In genomic region chr13:41827507-41828213, GRCh38 we compare ENCODE assay signal across 11 cellular contexts.
DNase-seq lines count a peak whose midpoint lies in the region; ATAC-seq and TF ChIP-seq lines count a peak whose summit lies in the region.
"Had no signal": no experiment of that assay in that cellular context is flagged by ENCODE, and none has a peak within 500 bp of the region (broad histone marks: within the 10 kb centered on the region; RNA-seq: fewer than 3 reads in every experiment).

No MANE protein-coding gene starts in this region.

- no peak for ATAC-seq in HG02981 (IDR thresholded peaks at IDR 0.05; ENCODE audit: unreplicated experiment)

- dilution Hi-C loops in mammary epithelial cell (cut with HindIII; ENCODE audit: low sequenced_read_pairs), result no loop called here

- H3K4me3 Mint-ChIP-seq in activated naive CD8-positive, alpha-beta T cell treated with anti-CD3 and anti-CD28 coated beads for 36 hours, result no peak overlapping the region

- no peak overlapping the region for H3K27ac Mint-ChIP-seq in activated naive CD8-positive, alpha-beta T cell treated with anti-CD3 and anti-CD28 coated beads for 36 hours

- peak overlapping the region; percentile 45 for H3K4me2 ChIP-seq in mammary epithelial cell (ENCODE audit: insufficient read depth, low read depth, low read length)

- H2AFZ ChIP-seq in mammary epithelial cell (ENCODE audit: low read depth, low read length), result no peak overlapping the region

- H3K79me2 ChIP-seq in mammary epithelial cell (ENCODE audit: insufficient read depth, low read length), result no peaks in the 10 kb centered on the region

- WGBS in mammary epithelial cell (ENCODE audit: low coverage, missing lambda C conversion rate), result 30% methylated on average over 5 of the region's 5 CpGs

- in situ Hi-C loops in mammary epithelial cell (cut with MboI; ENCODE audit: low sequenced_read_pairs in 2 of 2), result no loop called here

- no peaks in the 10 kb centered on the region for H3K9me3 ChIP-seq in mammary epithelial cell (replicated peaks; ENCODE audit: insufficient read depth, low read length)

- H4K20me1 ChIP-seq in mammary epithelial cell (ENCODE audit: insufficient read depth, low read length), result no peaks in the 10 kb centered on the region

- H3K27me3 ChIP-seq in mammary epithelial cell (ENCODE audit: insufficient read depth, low read length), result no peaks in the 10 kb centered on the region

- peak overlapping the region; percentile 14 for H3K9ac ChIP-seq in mammary epithelial cell (ENCODE audit: insufficient read depth, low read length)

- peak overlapping the region; percentile 51 for H3K27ac ChIP-seq in mammary epithelial cell (ENCODE audit: insufficient read depth, low read depth, low read length)
- H3K27ac ChIP-seq: C4-2B had no signal

- TF ChIP-seq CTCF in mammary epithelial cell (conservative IDR thresholded peaks at IDR 0.05 in 1 of 2, IDR thresholded peaks at IDR 0.05 in 1 of 2; ENCODE audit: extremely low read depth in 1 of 2, insufficient read depth in 1 of 2, low read depth in 1 of 2, low read length in 2 of 2), result no peak

- H3K9me3 Mint-ChIP-seq in activated naive CD8-positive, alpha-beta T cell treated with anti-CD3 and anti-CD28 coated beads for 36 hours, result no peaks in the 10 kb centered on the region

- CTCF ChIA-PET in mammary epithelial cell (lab: Charles Lee; ENCODE audit: low non-redundant PET), result no interaction called here

- peaks cover 17% of the 10 kb centered on the region for H3K4me1 ChIP-seq in mammary epithelial cell (ENCODE audit: insufficient read depth, low read length)

- H3K36me3 ChIP-seq in mammary epithelial cell (ENCODE audit: insufficient read depth, low read length), result peaks cover 2% of the 10 kb centered on the region

- intact Hi-C loops in mammary epithelial cell (cut with micrococcal nuclease), result loop anchor here (5.0 kb wide), 1 partner anchor 285 kb away; no protein-coding TSS in a partner anchor

- no peaks in the 10 kb centered on the region for H3K27me3 Mint-ChIP-seq in activated naive CD8-positive, alpha-beta T cell treated with anti-CD3 and anti-CD28 coated beads for 36 hours

- no TSS peak for BruUV-seq in mammary epithelial cell (replicated peaks; lab: Mats Ljungman, UMichigan)

- H3K4me3 ChIP-seq in mammary epithelial cell (replicated peaks in 1 of 3; ENCODE audit: insufficient read depth in 1 of 3, low read depth in 2 of 3, low read length in 3 of 3), result no peak overlapping the region

- peaks cover 2% of the 10 kb centered on the region for H3K4me1 Mint-ChIP-seq in activated naive CD8-positive, alpha-beta T cell treated with anti-CD3 and anti-CD28 coated beads for 36 hours

- DNase-seq in A172 (ENCODE audit: low spot score) (peak; percentile 69), HS-5 (ENCODE audit: low read depth) (peak; percentile 64), mammary epithelial cell (peak; percentile 81), kidney glomerular epithelial cell (lab: John Stamatoyannopoulos, UW) (peak; percentile 66), GM19240 (ENCODE audit: insufficient read length, low spot score) (no peak), inferior parietal cortex (ENCODE audit: extremely low spot score) (no peak)
- DNase-seq in activated naive CD8-positive, alpha-beta T cell treated with anti-CD3 and anti-CD28 coated beads for 36 hours, result no peak
- DNase-seq: islet precursor cell, NCI-H1694 treated with DMSO at 0.1 percent for 48 hours had no signal

- peaks cover 27% of the 10 kb centered on the region for H3K36me3 Mint-ChIP-seq in activated naive CD8-positive, alpha-beta T cell treated with anti-CD3 and anti-CD28 coated beads for 36 hours

Comparison
In these comparisons a context has a peak if more than half of its experiments do, and no peak if none do; other contexts are left out.
1. DNase-seq: peak in A172 (single experiment), HS-5 (single experiment), mammary epithelial cell (single experiment) and kidney glomerular epithelial cell (single experiment); none in GM19240 (single experiment), inferior parietal cortex (single experiment) and activated naive CD8-positive, alpha-beta T cell treated with anti-CD3 and anti-CD28 coated beads for 36 hours (single experiment).